ENCODE assay signal across 10 cellular contexts in the genomic region with DNA sequence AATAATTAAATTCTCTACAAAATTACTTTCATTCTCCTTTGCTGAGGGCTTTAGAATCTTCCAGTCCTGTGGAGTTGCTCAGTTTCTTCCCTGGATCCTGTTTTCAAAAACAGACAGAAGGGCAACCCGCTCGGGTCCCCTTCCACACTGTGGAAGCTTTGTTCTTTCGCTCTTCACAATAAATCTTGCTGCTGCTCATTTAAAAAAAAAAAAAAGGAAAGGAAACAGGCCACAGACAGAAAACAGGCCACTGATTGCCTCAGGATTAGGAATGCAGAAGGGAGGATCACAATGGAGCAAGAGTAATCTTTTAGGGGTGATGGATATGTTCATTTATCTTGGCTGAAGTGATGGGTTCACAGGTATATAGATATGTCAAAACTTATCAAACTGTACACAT. TPM values are rescaled to one million over a fixed set of nuclear protein-coding genes. Genes with fewer than 3 reads are reported as not detected.
A peak's percentile ranks its signal among the peaks of the same experiment; 100 is the strongest.
DNase-seq lines count a peak whose midpoint lies in the region; ATAC-seq and TF ChIP-seq lines count a peak whose summit lies in the region.
"Had no signal": no experiment of that assay in that cellular context is flagged by ENCODE, and none has a peak within 500 bp of the region (broad histone marks: within the 10 kb centered on the region; RNA-seq: fewer than 3 reads in every experiment).

No MANE protein-coding gene starts in this region.

- no peak for TF ChIP-seq CTCF in esophagus squamous epithelium (IDR thresholded peaks at IDR 0.05)
- TF ChIP-seq CTCF in natural killer cell (IDR thresholded peaks at IDR 0.05) = no peak

- WGBS in esophagus squamous epithelium, 2 donors = 18 to 32% methylated on average over 3 of the region's 3 CpGs
- WGBS in urinary bladder = 10% methylated on average over 3 of the region's 3 CpGs

- H3K36me3 Mint-ChIP-seq in T-helper 2 cell treated with Interferon-gamma antibody and Interleukin-4, amounts not matched to agents 5 μg/mL and 100 μg/mL, for 36 hours (ENCODE audit: low read depth) = no peaks in the 10 kb centered on the region
- H3K36me3 Mint-ChIP-seq in natural killer cell = peaks cover 5% of the 10 kb centered on the region

- ATAC-seq in natural killer cell (no peak), HG02884 (IDR thresholded peaks at IDR 0.05; ENCODE audit: unreplicated experiment) (no peak)

- DNase-seq in T-helper 2 cell treated with Interferon-gamma antibody and Interleukin-4, amounts not matched to agents 5 μg/mL and 100 μg/mL, for 36 hours (ENCODE audit: low spot score) = no peak
- DNase-seq in T-helper 2 cell = no peak
- no peak for DNase-seq in esophagus squamous epithelium (lab: John Stamatoyannopoulos, UW)
- DNase-seq in natural killer cell = no peak
- no peak for DNase-seq in GF-D8 (lab: John Stamatoyannopoulos, UW)
- no peak for DNase-seq in activated gamma-delta T cell (lab: John Stamatoyannopoulos, UW)

- intact Hi-C loops in esophagus squamous epithelium (cut with DNase I) (no loop called here), natural killer cell (cut with micrococcal nuclease) (loop anchor here (10.0 kb wide), 1 partner anchor 102 kb away; a partner anchor contains a TSS)

- H3K9me3 Mint-ChIP-seq in T-helper 2 cell treated with Interferon-gamma antibody and Interleukin-4, amounts not matched to agents 5 μg/mL and 100 μg/mL, for 36 hours = peaks cover 7% of the 10 kb centered on the region
- peaks cover 0 to under 1% of the 10 kb centered on the region in 2 donors for H3K9me3 Mint-ChIP-seq in natural killer cell

- no peaks in the 10 kb centered on the region for H3K9me3 ChIP-seq in esophagus squamous epithelium
- H3K9me3 ChIP-seq: neutrophil had no signal

- H3K27me3 Mint-ChIP-seq in T-helper 2 cell treated with Interferon-gamma antibody and Interleukin-4, amounts not matched to agents 5 μg/mL and 100 μg/mL, for 36 hours (ENCODE audit: low read depth) = no peaks in the 10 kb centered on the region
- peaks cover 0 to 5% of the 10 kb centered on the region in 2 donors for H3K27me3 Mint-ChIP-seq in natural killer cell (ENCODE audit: low read depth in 2 of 2)

- H3K4me1 ChIP-seq in esophagus squamous epithelium (peaks cover 19 to 51% (median 22%) of the 10 kb centered on the region in 3 donors), urinary bladder (ENCODE audit: insufficient read depth) (no peaks in the 10 kb centered on the region)

- no peaks in the 10 kb centered on the region for H3K27me3 ChIP-seq in esophagus squamous epithelium
- H3K27me3 ChIP-seq: neutrophil had no signal

- H3K27ac ChIP-seq in esophagus squamous epithelium (peak overlapping the region; percentile 82 to 94 (median 88)), urinary bladder (ENCODE audit: low read depth) (peak overlapping the region; percentile 67)

- H3K36me3 ChIP-seq in esophagus squamous epithelium = no peaks in the 10 kb centered on the region
- no peaks in the 10 kb centered on the region for H3K36me3 ChIP-seq in urinary bladder (ENCODE audit: insufficient read depth)
- H3K36me3 ChIP-seq: neutrophil had no signal

- no peak for TF ChIP-seq POLR2A in esophagus squamous epithelium (IDR thresholded peaks at IDR 0.05)

- peaks cover 21% of the 10 kb centered on the region for H3K4me1 Mint-ChIP-seq in T-helper 2 cell treated with Interferon-gamma antibody and Interleukin-4, amounts not matched to agents 5 μg/mL and 100 μg/mL, for 36 hours (ENCODE audit: low read depth)
- H3K4me1 Mint-ChIP-seq in natural killer cell = peaks cover 49 to 53% of the 10 kb centered on the region in 2 donors

- H3K4me3 Mint-ChIP-seq in T-helper 2 cell treated with Interferon-gamma antibody and Interleukin-4, amounts not matched to agents 5 μg/mL and 100 μg/mL, for 36 hours = no peak overlapping the region
- peak overlapping the region; percentile 70 for H3K4me3 Mint-ChIP-seq in natural killer cell

- H3K27ac Mint-ChIP-seq in T-helper 2 cell treated with Interferon-gamma antibody and Interleukin-4, amounts not matched to agents 5 μg/mL and 100 μg/mL, for 36 hours = peak overlapping the region; percentile 20
- peak overlapping the region; percentile 92 to 95 for H3K27ac Mint-ChIP-seq in natural killer cell

- H3K4me3 ChIP-seq in esophagus squamous epithelium = peak overlapping the region in 3 of 4 donors; percentile 76 to 86 (median 85)
- no peak overlapping the region for H3K4me3 ChIP-seq in urinary bladder (ENCODE audit: low read depth, low read length)

RNA-seq across cellular contexts. Expression of a gene that starts 29.5 kb away (rescaled TPM):
- total RNA-seq in esophagus squamous epithelium (not detected), natural killer cell (not detected), urinary bladder (not detected)
- not detected for polyA plus RNA-seq in urinary bladder
- polyA plus RNA-seq: adipose tissue had no signal
